12 cellular contexts compared by ENCODE assay signal in genomic region chr9:89440046-89440445, GRCh38. TPM values are rescaled to one million over a fixed set of nuclear protein-coding genes. Genes with fewer than 3 reads are reported as not detected.
DNase-seq lines count a peak whose midpoint lies in the region; ATAC-seq and TF ChIP-seq lines count a peak whose summit lies in the region.
"Had no signal": no experiment of that assay in that cellular context is flagged by ENCODE, and none has a peak within 500 bp of the region (broad histone marks: within the 10 kb centered on the region; RNA-seq: fewer than 3 reads in every experiment).

No MANE protein-coding gene starts in this region.

- 78% methylated on average over 8 of the region's 8 CpGs for WGBS in urinary bladder

- ATAC-seq in mucosa of descending colon (no peak), GM21723 (IDR thresholded peaks at IDR 0.05; ENCODE audit: unreplicated experiment) (no peak)

- H3K9me3 Mint-ChIP-seq in activated naive CD4-positive, alpha-beta T cell treated with anti-CD3 and anti-CD28 coated beads, Interleukin-2, amount 50 U/mL, for 24 hours, result no peaks in the 10 kb centered on the region
- no peaks in the 10 kb centered on the region for H3K9me3 Mint-ChIP-seq in activated T-helper 2 cell treated with anti-CD3 and anti-CD28 coated beads, Interferon-gamma antibody, Interleukin-2, Interleukin-4, amounts not matched to agents 10 μg/mL and 5 μg/mL and 100 μg/mL, durations not matched to agents 14 hours and 24 hours and 36 hours
- H3K9me3 Mint-ChIP-seq: mesothelial cell of epicardium had no signal

- no peak for TF ChIP-seq CTCF in mucosa of descending colon (IDR thresholded peaks at IDR 0.05)

- no peaks in the 10 kb centered on the region for H3K27me3 Mint-ChIP-seq in activated naive CD4-positive, alpha-beta T cell treated with anti-CD3 and anti-CD28 coated beads, Interleukin-2, amount 50 U/mL, for 24 hours
- no peaks in the 10 kb centered on the region for H3K27me3 Mint-ChIP-seq in activated T-helper 2 cell treated with anti-CD3 and anti-CD28 coated beads, Interferon-gamma antibody, Interleukin-2, Interleukin-4, amounts not matched to agents 10 μg/mL and 5 μg/mL and 100 μg/mL, durations not matched to agents 14 hours and 24 hours and 36 hours (ENCODE audit: low read depth)

- no peak overlapping the region for H3K4me3 ChIP-seq in mucosa of descending colon
- H3K4me3 ChIP-seq in urinary bladder (ENCODE audit: low read depth, low read length), result no peak overlapping the region
- H3K4me3 ChIP-seq: cardiac muscle cell had no signal

- DNase-seq in activated naive CD4-positive, alpha-beta T cell treated with Interleukin-2 at 50 U/mL for 16 hours, result no peak
- no peak for DNase-seq in activated T-helper 2 cell treated with anti-CD3 and anti-CD28 coated beads, Interferon-gamma antibody, Interleukin-2, Interleukin-4, amounts not matched to agents 10 μg/mL and 5 μg/mL and 100 μg/mL, durations not matched to agents 14 hours and 24 hours and 36 hours (ENCODE audit: low spot score)
- peak in 2 of 3 donors; percentile 23 to 53 for DNase-seq in mucosa of descending colon
- DNase-seq in NCI-H1417 (lab: John Stamatoyannopoulos, UW), result no peak
- DNase-seq in NCI-H2107 (lab: John Stamatoyannopoulos, UW), result no peak
- DNase-seq: activated effector memory CD4-positive, alpha-beta T cell treated with Interleukin-2 at 50 U/mL for 16 hours; HCEC 1CT had no signal

- H3K4me1 Mint-ChIP-seq in activated naive CD4-positive, alpha-beta T cell treated with anti-CD3 and anti-CD28 coated beads, Interleukin-2, amount 50 U/mL, for 24 hours, result peaks cover 87% of the 10 kb centered on the region
- H3K4me1 Mint-ChIP-seq in activated T-helper 2 cell treated with anti-CD3 and anti-CD28 coated beads, Interferon-gamma antibody, Interleukin-2, Interleukin-4, amounts not matched to agents 10 μg/mL and 5 μg/mL and 100 μg/mL, durations not matched to agents 14 hours and 24 hours and 36 hours (ENCODE audit: low read depth), result peaks cover 78% of the 10 kb centered on the region

- no peaks in the 10 kb centered on the region for H3K9me3 ChIP-seq in mucosa of descending colon

- peak overlapping the region; percentile 95 for H3K27ac Mint-ChIP-seq in activated naive CD4-positive, alpha-beta T cell treated with anti-CD3 and anti-CD28 coated beads, Interleukin-2, amount 50 U/mL, for 24 hours
- peak overlapping the region; percentile 93 for H3K27ac Mint-ChIP-seq in activated T-helper 2 cell treated with anti-CD3 and anti-CD28 coated beads, Interferon-gamma antibody, Interleukin-2, Interleukin-4, amounts not matched to agents 10 μg/mL and 5 μg/mL and 100 μg/mL, durations not matched to agents 14 hours and 24 hours and 36 hours
- H3K27ac Mint-ChIP-seq: mesothelial cell of epicardium had no signal

- H3K36me3 Mint-ChIP-seq in activated naive CD4-positive, alpha-beta T cell treated with anti-CD3 and anti-CD28 coated beads, Interleukin-2, amount 50 U/mL, for 24 hours, result peaks cover 10% of the 10 kb centered on the region
- peaks cover 65% of the 10 kb centered on the region for H3K36me3 Mint-ChIP-seq in activated T-helper 2 cell treated with anti-CD3 and anti-CD28 coated beads, Interferon-gamma antibody, Interleukin-2, Interleukin-4, amounts not matched to agents 10 μg/mL and 5 μg/mL and 100 μg/mL, durations not matched to agents 14 hours and 24 hours and 36 hours (ENCODE audit: low read depth)
- H3K36me3 Mint-ChIP-seq: mesothelial cell of epicardium had no signal

- intact Hi-C loops in activated T-helper 2 cell treated with anti-CD3 and anti-CD28 coated beads, Interferon-gamma antibody, Interleukin-2, Interleukin-4, amounts not matched to agents 10 μg/mL and 5 μg/mL and 100 μg/mL, durations not matched to agents 14 hours and 24 hours and 36 hours (cut with micrococcal nuclease), result no loop called here
- intact Hi-C loops in mucosa of descending colon (cut with DNase I, micrococcal nuclease), result no loop called here

- H3K36me3 ChIP-seq in mucosa of descending colon (ENCODE audit: low read depth), result no peaks in the 10 kb centered on the region
- H3K36me3 ChIP-seq in urinary bladder (ENCODE audit: insufficient read depth), result no peaks in the 10 kb centered on the region
- H3K36me3 ChIP-seq: cardiac muscle cell had no signal

- peak overlapping the region; percentile 52 for H3K27ac ChIP-seq in urinary bladder (ENCODE audit: low read depth)
- H3K27ac ChIP-seq: cardiac muscle cell had no signal

- peak overlapping the region; percentile 64 for H3K4me3 Mint-ChIP-seq in activated naive CD4-positive, alpha-beta T cell treated with anti-CD3 and anti-CD28 coated beads, Interleukin-2, amount 50 U/mL, for 24 hours
- no peak overlapping the region for H3K4me3 Mint-ChIP-seq in activated T-helper 2 cell treated with anti-CD3 and anti-CD28 coated beads, Interferon-gamma antibody, Interleukin-2, Interleukin-4, amounts not matched to agents 10 μg/mL and 5 μg/mL and 100 μg/mL, durations not matched to agents 14 hours and 24 hours and 36 hours (ENCODE audit: low read depth)
- H3K4me3 Mint-ChIP-seq: mesothelial cell of epicardium had no signal

- peaks cover 58% of the 10 kb centered on the region for H3K4me1 ChIP-seq in mucosa of descending colon (ENCODE audit: low read depth)
- H3K4me1 ChIP-seq in urinary bladder (ENCODE audit: insufficient read depth), result peaks cover 4% of the 10 kb centered on the region

RNA-seq across cellular contexts. Expression of gene SEMA4D, which starts 57.9 kb away (rescaled TPM):
- total RNA-seq in activated T-helper 2 cell treated with anti-CD3 and anti-CD28 coated beads, Interferon-gamma antibody, Interleukin-2, Interleukin-4, amounts not matched to agents 10 μg/mL and 5 μg/mL and 100 μg/mL, durations not matched to agents 14 hours and 24 hours and 36 hours, result 317 and 330 TPM in 2 replicates
- 10 to 100 TPM; 20.9 to 26.9 (median 23.1) TPM for total RNA-seq in mucosa of descending colon
- 14.0 TPM for total RNA-seq in urinary bladder
- 9.1 TPM for polyA plus RNA-seq in urinary bladder

Comparison
In these comparisons a context has a peak if more than half of its experiments do, and no peak if none do; other contexts are left out.
1. DNase-seq: peak in mucosa of descending colon (2 of 3); none in activated naive CD4-positive, alpha-beta T cell treated with Interleukin-2 at 50 U/mL for 16 hours (single experiment), activated T-helper 2 cell treated with anti-CD3 and anti-CD28 coated beads, Interferon-gamma antibody, Interleukin-2, Interleukin-4, amounts not matched to agents 10 μg/mL and 5 μg/mL and 100 μg/mL, durations not matched to agents 14 hours and 24 hours and 36 hours (single experiment), NCI-H1417 (0 of 3) and NCI-H2107 (single experiment).
2. RNA of gene SEMA4D, which starts 57.9 kb away (total RNA-seq): 317 to 330 TPM in activated T-helper 2 cell treated with anti-CD3 and anti-CD28 coated beads, Interferon-gamma antibody, Interleukin-2, Interleukin-4, amounts not matched to agents 10 μg/mL and 5 μg/mL and 100 μg/mL, durations not matched to agents 14 hours and 24 hours and 36 hours; 20.9 to 26.9 TPM in mucosa of descending colon and 14.0 TPM in urinary bladder (single experiment); every median in the first group is over 10 times any median in the second.